1 cellular context compared by ENCODE assay signal in genomic region chr7:113084499-113085172, GRCh38.
A peak's percentile ranks its signal among the peaks of the same experiment; 100 is the strongest.
TF ChIP-seq lines count a peak whose summit lies in the region.

No MANE protein-coding gene starts in this region.

TF ChIP-seq in GM12878, 131 proteins besides CTCF, POLR2A, EP300 and RAD21:
- TF ChIP-seq, protein P1, sequence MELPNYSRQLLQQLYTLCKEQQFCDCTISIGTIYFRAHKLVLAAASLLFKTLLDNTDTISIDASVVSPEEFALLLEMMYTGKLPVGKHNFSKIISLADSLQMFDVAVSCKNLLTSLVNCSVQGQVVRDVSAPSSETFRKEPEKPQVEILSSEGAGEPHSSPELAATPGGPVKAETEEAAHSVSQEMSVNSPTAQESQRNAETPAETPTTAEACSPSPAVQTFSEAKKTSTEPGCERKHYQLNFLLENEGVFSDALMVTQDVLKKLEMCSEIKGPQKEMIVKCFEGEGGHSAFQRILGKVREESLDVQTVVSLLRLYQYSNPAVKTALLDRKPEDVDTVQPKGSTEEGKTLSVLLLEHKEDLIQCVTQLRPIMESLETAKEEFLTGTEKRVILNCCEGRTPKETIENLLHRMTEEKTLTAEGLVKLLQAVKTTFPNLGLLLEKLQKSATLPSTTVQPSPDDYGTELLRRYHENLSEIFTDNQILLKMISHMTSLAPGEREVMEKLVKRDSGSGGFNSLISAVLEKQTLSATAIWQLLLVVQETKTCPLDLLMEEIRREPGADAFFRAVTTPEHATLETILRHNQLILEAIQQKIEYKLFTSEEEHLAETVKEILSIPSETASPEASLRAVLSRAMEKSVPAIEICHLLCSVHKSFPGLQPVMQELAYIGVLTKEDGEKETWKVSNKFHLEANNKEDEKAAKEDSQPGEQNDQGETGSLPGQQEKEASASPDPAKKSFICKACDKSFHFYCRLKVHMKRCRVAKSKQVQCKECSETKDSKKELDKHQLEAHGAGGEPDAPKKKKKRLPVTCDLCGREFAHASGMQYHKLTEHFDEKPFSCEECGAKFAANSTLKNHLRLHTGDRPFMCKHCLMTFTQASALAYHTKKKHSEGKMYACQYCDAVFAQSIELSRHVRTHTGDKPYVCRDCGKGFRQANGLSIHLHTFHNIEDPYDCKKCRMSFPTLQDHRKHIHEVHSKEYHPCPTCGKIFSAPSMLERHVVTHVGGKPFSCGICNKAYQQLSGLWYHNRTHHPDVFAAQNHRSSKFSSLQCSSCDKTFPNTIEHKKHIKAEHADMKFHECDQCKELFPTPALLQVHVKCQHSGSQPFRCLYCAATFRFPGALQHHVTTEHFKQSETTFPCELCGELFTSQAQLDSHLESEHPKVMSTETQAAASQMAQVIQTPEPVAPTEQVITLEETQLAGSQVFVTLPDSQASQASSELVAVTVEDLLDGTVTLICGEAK (IDR thresholded peaks at IDR 0.05; ENCODE audit: borderline replicate concordance): peak; percentile 56
- no peak for TF ChIP-seq HCFC1 (IDR thresholded peaks at IDR 0.05; ENCODE audit: low read length)
